2 cellular contexts compared by ENCODE assay signal in genomic region chr20:50810842-50811241, GRCh38.
TF ChIP-seq lines count a peak whose summit lies in the region.

No MANE protein-coding gene starts in this region.

TF ChIP-seq in GM12891, 5 proteins besides CTCF, POLR2A, EP300 and RAD21:
- no peak for TF ChIP-seq TAF1 (IDR thresholded peaks at IDR 0.05; ENCODE audit: low read depth, low read length)
- no peak for TF ChIP-seq POU2F2 (IDR thresholded peaks at IDR 0.05; ENCODE audit: low read depth, low read length)
- peak; percentile 83 for TF ChIP-seq SPI1 (IDR thresholded peaks at IDR 0.05; ENCODE audit: low read depth, low read length)

TF ChIP-seq in GM12878, 131 proteins besides CTCF, POLR2A, EP300 and RAD21 (continues in another document):
- TF ChIP-seq BACH1 (IDR thresholded peaks at IDR 0.05; ENCODE audit: borderline replicate concordance) (peak; percentile 24; the same call in 1 of the 2 replicates), CREM (IDR thresholded peaks at IDR 0.05; ENCODE audit: low read depth) (peak; percentile 17; the same call in 1 of the 2 replicates), KDM1A (IDR thresholded peaks at IDR 0.05; ENCODE audit: borderline replicate concordance) (0 out of 2 replicates have a peak, but pooled peaks have one; percentile 25), ELK1 (IDR thresholded peaks at IDR 0.05; ENCODE audit: low read depth, low read length) (no peak), SUZ12 (IDR thresholded peaks at IDR 0.05; ENCODE audit: unreplicated experiment) (no peak), BCL11A (IDR thresholded peaks at IDR 0.05; ENCODE audit: low read depth, low read length) (peak; percentile 60; the same call in 1 of the 2 replicates), PAX5 (IDR thresholded peaks at IDR 0.05; ENCODE audit: borderline replicate concordance, low read depth, low read length) (0 out of 2 replicates have a peak, but pooled peaks have one; percentile 18), SPI1 (IDR thresholded peaks at IDR 0.05; ENCODE audit: borderline replicate concordance, insufficient read depth, low read depth, low read length) (peak; percentile 74; the same call in 1 of the 2 replicates), CHD2 (IDR thresholded peaks at IDR 0.05; ENCODE audit: borderline replicate concordance, low read depth, low read length) (no peak), DPF2 (IDR thresholded peaks at IDR 0.05) (peak; percentile 48; the same call in 1 of the 2 replicates), BHLHE40 (IDR thresholded peaks at IDR 0.05; ENCODE audit: borderline replicate concordance in 1 of 2, low read depth in 2 of 2, low read length in 1 of 2) (0 out of 4 replicates have a peak, but pooled peaks of 1 of the 2 experiments have one; percentile 32), HDGF (IDR thresholded peaks at IDR 0.05) (no peak), ZNF274 (IDR thresholded peaks at IDR 0.05; ENCODE audit: insufficient read depth, insufficient read length) (no peak), IKZF1 (conservative IDR thresholded peaks at IDR 0.05) (peak; percentile 64), PML (IDR thresholded peaks at IDR 0.05; ENCODE audit: low read length) (no peak), IKZF2 (IDR thresholded peaks at IDR 0.05) (peak; percentile 62 to 74), TBL1XR1 (IDR thresholded peaks at IDR 0.05; ENCODE audit: low read depth, low read length) (no peak), KLF5 (IDR thresholded peaks at IDR 0.05; ENCODE audit: partially characterized antibody) (no peak), ZSCAN29 (IDR thresholded peaks at IDR 0.05) (no peak), FOXM1 (IDR thresholded peaks at IDR 0.05; ENCODE audit: low read depth, low read length) (no peak), CHD4 (IDR thresholded peaks at IDR 0.05) (no peak; the same call in 1 of the 2 replicates), E4F1 (IDR thresholded peaks at IDR 0.05; ENCODE audit: borderline replicate concordance, partially characterized antibody) (no peak), GABPA (IDR thresholded peaks at IDR 0.05; ENCODE audit: low read depth) (0 out of 2 replicates have a peak, but pooled peaks have one; percentile 19), POLR2AphosphoS5 (IDR thresholded peaks at IDR 0.05; ENCODE audit: low read length) (no peak), YBX1 (IDR thresholded peaks at IDR 0.05) (no peak), ZNF592 (IDR thresholded peaks at IDR 0.05) (no peak), BMI1 (IDR thresholded peaks at IDR 0.05; ENCODE audit: borderline replicate concordance) (no peak), CREB1 (IDR thresholded peaks at IDR 0.05; ENCODE audit: low read depth) (no peak), ESRRA (IDR thresholded peaks at IDR 0.05; ENCODE audit: low read length) (no peak), STAT1 (conservative IDR thresholded peaks at IDR 0.05) (no peak), KAT2A (conservative IDR thresholded peaks at IDR 0.05; ENCODE audit: control insufficient read depth, low read depth, low read length) (no peak), RCOR1 (conservative IDR thresholded peaks at IDR 0.05; ENCODE audit: low read depth, low read length) (no peak)
- TF ChIP-seq, protein P1, sequence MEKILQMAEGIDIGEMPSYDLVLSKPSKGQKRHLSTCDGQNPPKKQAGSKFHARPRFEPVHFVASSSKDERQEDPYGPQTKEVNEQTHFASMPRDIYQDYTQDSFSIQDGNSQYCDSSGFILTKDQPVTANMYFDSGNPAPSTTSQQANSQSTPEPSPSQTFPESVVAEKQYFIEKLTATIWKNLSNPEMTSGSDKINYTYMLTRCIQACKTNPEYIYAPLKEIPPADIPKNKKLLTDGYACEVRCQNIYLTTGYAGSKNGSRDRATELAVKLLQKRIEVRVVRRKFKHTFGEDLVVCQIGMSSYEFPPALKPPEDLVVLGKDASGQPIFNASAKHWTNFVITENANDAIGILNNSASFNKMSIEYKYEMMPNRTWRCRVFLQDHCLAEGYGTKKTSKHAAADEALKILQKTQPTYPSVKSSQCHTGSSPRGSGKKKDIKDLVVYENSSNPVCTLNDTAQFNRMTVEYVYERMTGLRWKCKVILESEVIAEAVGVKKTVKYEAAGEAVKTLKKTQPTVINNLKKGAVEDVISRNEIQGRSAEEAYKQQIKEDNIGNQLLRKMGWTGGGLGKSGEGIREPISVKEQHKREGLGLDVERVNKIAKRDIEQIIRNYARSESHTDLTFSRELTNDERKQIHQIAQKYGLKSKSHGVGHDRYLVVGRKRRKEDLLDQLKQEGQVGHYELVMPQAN (conservative IDR thresholded peaks at IDR 0.05), result 0 out of 2 replicates have a peak, but pooled peaks have one; percentile 10
- TF ChIP-seq, protein P2, sequence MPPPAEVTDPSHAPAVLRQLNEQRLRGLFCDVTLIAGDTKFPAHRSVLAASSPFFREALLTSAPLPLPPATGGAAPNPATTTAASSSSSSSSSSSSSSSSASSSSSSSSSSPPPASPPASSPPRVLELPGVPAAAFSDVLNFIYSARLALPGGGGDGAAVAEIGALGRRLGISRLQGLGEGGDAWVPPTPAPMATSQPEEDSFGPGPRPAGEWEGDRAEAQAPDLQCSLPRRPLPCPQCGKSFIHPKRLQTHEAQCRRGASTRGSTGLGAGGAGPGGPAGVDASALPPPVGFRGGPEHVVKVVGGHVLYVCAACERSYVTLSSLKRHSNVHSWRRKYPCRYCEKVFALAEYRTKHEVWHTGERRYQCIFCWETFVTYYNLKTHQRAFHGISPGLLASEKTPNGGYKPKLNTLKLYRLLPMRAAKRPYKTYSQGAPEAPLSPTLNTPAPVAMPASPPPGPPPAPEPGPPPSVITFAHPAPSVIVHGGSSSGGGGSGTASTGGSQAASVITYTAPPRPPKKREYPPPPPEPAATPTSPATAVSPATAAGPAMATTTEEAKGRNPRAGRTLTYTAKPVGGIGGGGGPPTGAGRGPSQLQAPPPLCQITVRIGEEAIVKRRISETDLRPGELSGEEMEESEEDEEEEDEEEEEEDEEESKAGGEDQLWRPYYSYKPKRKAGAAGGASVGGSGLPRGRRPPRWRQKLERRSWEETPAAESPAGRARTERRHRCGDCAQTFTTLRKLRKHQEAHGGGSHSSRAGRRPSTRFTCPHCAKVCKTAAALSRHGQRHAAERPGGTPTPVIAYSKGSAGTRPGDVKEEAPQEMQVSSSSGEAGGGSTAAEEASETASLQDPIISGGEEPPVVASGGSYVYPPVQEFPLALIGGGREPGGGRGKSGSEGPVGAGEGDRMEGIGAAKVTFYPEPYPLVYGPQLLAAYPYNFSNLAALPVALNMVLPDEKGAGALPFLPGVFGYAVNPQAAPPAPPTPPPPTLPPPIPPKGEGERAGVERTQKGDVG (CRISPR knock-in tag; IDR thresholded peaks at IDR 0.05), result no peak
- TF ChIP-seq, protein P3, sequence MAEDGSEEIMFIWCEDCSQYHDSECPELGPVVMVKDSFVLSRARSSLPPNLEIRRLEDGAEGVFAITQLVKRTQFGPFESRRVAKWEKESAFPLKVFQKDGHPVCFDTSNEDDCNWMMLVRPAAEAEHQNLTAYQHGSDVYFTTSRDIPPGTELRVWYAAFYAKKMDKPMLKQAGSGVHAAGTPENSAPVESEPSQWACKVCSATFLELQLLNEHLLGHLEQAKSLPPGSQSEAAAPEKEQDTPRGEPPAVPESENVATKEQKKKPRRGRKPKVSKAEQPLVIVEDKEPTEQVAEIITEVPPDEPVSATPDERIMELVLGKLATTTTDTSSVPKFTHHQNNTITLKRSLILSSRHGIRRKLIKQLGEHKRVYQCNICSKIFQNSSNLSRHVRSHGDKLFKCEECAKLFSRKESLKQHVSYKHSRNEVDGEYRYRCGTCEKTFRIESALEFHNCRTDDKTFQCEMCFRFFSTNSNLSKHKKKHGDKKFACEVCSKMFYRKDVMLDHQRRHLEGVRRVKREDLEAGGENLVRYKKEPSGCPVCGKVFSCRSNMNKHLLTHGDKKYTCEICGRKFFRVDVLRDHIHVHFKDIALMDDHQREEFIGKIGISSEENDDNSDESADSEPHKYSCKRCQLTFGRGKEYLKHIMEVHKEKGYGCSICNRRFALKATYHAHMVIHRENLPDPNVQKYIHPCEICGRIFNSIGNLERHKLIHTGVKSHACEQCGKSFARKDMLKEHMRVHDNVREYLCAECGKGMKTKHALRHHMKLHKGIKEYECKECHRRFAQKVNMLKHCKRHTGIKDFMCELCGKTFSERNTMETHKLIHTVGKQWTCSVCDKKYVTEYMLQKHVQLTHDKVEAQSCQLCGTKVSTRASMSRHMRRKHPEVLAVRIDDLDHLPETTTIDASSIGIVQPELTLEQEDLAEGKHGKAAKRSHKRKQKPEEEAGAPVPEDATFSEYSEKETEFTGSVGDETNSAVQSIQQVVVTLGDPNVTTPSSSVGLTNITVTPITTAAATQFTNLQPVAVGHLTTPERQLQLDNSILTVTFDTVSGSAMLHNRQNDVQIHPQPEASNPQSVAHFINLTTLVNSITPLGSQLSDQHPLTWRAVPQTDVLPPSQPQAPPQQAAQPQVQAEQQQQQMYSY (CRISPR knock-in tag; IDR thresholded peaks at IDR 0.05), result no peak
- TF ChIP-seq, protein P4, sequence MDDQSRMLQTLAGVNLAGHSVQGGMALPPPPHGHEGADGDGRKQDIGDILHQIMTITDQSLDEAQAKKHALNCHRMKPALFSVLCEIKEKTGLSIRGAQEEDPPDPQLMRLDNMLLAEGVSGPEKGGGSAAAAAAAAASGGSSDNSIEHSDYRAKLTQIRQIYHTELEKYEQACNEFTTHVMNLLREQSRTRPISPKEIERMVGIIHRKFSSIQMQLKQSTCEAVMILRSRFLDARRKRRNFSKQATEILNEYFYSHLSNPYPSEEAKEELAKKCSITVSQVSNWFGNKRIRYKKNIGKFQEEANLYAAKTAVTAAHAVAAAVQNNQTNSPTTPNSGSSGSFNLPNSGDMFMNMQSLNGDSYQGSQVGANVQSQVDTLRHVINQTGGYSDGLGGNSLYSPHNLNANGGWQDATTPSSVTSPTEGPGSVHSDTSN (IDR thresholded peaks at IDR 0.05; ENCODE audit: insufficient replicate concordance, low read depth, low read length), result no peak
- TF ChIP-seq, protein P5, sequence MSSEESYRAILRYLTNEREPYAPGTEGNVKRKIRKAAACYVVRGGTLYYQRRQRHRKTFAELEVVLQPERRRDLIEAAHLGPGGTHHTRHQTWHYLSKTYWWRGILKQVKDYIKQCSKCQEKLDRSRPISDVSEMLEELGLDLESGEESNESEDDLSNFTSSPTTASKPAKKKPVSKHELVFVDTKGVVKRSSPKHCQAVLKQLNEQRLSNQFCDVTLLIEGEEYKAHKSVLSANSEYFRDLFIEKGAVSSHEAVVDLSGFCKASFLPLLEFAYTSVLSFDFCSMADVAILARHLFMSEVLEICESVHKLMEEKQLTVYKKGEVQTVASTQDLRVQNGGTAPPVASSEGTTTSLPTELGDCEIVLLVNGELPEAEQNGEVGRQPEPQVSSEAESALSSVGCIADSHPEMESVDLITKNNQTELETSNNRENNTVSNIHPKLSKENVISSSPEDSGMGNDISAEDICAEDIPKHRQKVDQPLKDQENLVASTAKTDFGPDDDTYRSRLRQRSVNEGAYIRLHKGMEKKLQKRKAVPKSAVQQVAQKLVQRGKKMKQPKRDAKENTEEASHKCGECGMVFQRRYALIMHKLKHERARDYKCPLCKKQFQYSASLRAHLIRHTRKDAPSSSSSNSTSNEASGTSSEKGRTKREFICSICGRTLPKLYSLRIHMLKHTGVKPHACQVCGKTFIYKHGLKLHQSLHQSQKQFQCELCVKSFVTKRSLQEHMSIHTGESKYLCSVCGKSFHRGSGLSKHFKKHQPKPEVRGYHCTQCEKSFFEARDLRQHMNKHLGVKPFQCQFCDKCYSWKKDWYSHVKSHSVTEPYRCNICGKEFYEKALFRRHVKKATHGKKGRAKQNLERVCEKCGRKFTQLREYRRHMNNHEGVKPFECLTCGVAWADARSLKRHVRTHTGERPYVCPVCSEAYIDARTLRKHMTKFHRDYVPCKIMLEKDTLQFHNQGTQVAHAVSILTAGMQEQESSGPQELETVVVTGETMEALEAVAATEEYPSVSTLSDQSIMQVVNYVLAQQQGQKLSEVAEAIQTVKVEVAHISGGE (CRISPR knock-in tag; IDR thresholded peaks at IDR 0.05), result no peak
